ENCODE assay signal across 17 cellular contexts in genomic region chr5:34928267-34928666, GRCh38. TPM values are rescaled to one million over a fixed set of nuclear protein-coding genes. Genes with fewer than 3 reads are reported as not detected.
DNase-seq lines count a peak whose midpoint lies in the region; ATAC-seq, FAIRE-seq and TF ChIP-seq lines count a peak whose summit lies in the region.
"Had no signal": no experiment of that assay in that cellular context is flagged by ENCODE, and none has a peak within 500 bp of the region (broad histone marks: within the 10 kb centered on the region; RNA-seq: fewer than 3 reads in every experiment).

No MANE protein-coding gene starts in this region.

- H3F3A ChIP-seq in OCI-LY1 (ENCODE audit: insufficient read depth, low read length): no peaks in the 10 kb centered on the region

- H3K9me3 ChIP-seq in HepG2 (ENCODE audit: low read length): no peaks in the 10 kb centered on the region
- no peaks in the 10 kb centered on the region for H3K9me3 ChIP-seq in right lobe of liver
- H3K9me3 ChIP-seq in OCI-LY1 (ENCODE audit: low read length): no peaks in the 10 kb centered on the region
- H3K9me3 ChIP-seq: BE2C, mucosa of descending colon, transverse colon had no signal

- ATAC-seq in HepG2 (no peak), right lobe of liver (no peak), GM18858 (IDR thresholded peaks at IDR 0.05; ENCODE audit: unreplicated experiment) (no peak)

- no peak overlapping the region for H2AFZ ChIP-seq in HepG2 (ENCODE audit: low read length)
- H2AFZ ChIP-seq in OCI-LY1 (ENCODE audit: low read length): no peak overlapping the region

- H3K27me3 Mint-ChIP-seq in chondrocyte (ENCODE audit: low read depth): no peaks in the 10 kb centered on the region
- no peaks in the 10 kb centered on the region for H3K27me3 Mint-ChIP-seq in type B pancreatic cell

- H3K79me2 ChIP-seq in HepG2 (ENCODE audit: insufficient read depth, low read length): peaks cover 29% of the 10 kb centered on the region
- H3K79me2 ChIP-seq in OCI-LY1 (ENCODE audit: insufficient read depth, low read length): peaks cover 33% of the 10 kb centered on the region

- in situ Hi-C loops in HepG2 (cut with HindIII; ENCODE audit: extremely low pct_ligation_motif_present, low pct_unique_long_range_greater_than_20kb): no loop called here

- no peak overlapping the region for H3K27ac ChIP-seq in HepG2 (ENCODE audit: extremely low read length, insufficient read depth, low read length)
- no peak overlapping the region for H3K27ac ChIP-seq in right lobe of liver
- peak overlapping the region; percentile 23 for H3K27ac ChIP-seq in OCI-LY1 (ENCODE audit: low read depth, low read length, poor library complexity, severe bottlenecking)

- no TSS peak for BruUV-seq in HepG2 (replicated peaks; lab: Mats Ljungman, UMichigan)

- H3K4me2 ChIP-seq in HepG2 (ENCODE audit: low read depth, low read length): 0 out of 2 replicates have a peak overlapping the region, but pooled peaks have one; percentile 67
- H3K4me2 ChIP-seq in OCI-LY1 (ENCODE audit: low read length): peak overlapping the region; percentile 59; the same call in 1 of the 2 replicates

- no peaks in the 10 kb centered on the region for H3K9me2 ChIP-seq in OCI-LY1 (ENCODE audit: low read depth, low read length)

- H4K20me1 ChIP-seq in HepG2 (ENCODE audit: insufficient read depth, low read length) (no peaks in the 10 kb centered on the region), OCI-LY1 (ENCODE audit: insufficient read depth, low read length) (no peaks in the 10 kb centered on the region)

- H3K9ac ChIP-seq in HepG2 (ENCODE audit: insufficient read depth, low read depth, low read length): no peak overlapping the region
- H3K9ac ChIP-seq in OCI-LY1 (ENCODE audit: low read length): no peak overlapping the region

- CTCF ChIA-PET in HepG2 (lab: Yijun Ruan, JAX; ENCODE audit: low intra/inter-chr PET ratio, low total read pairs): no interaction called here

- H3K4me1 ChIP-seq in HepG2 (ENCODE audit: insufficient read depth, low read length) (peaks cover 19% of the 10 kb centered on the region), right lobe of liver (peaks cover 0 to 17% (median 8%) of the 10 kb centered on the region in 4 donors), OCI-LY1 (ENCODE audit: insufficient read depth, low read length, severe bottlenecking) (peaks cover 24% of the 10 kb centered on the region)
- H3K4me1 ChIP-seq: BE2C had no signal

- H3K27ac Mint-ChIP-seq in chondrocyte (ENCODE audit: unreplicated experiment) (peak overlapping the region; percentile 63), type B pancreatic cell (no peak overlapping the region)

- no peak for TF ChIP-seq RAD21 in HepG2 (CRISPR knock-in tag; IDR thresholded peaks at IDR 0.05)

- no peak overlapping the region for H3K4me3 Mint-ChIP-seq in chondrocyte (ENCODE audit: unreplicated experiment)
- H3K4me3 Mint-ChIP-seq in type B pancreatic cell: peak overlapping the region; percentile 93

- intact Hi-C loops in HepG2 (cut with micrococcal nuclease; ENCODE audit: unreplicated experiment) (loop anchor here (2.0 to 5.0 kb wide), 2 partner anchors 13 to 1224 kb away; partner anchors contain the start of genes BRIX1, LMBRD2, RAD1 and SKP2), right lobe of liver (cut with DNase I) (no loop called here)

- H3K36me3 ChIP-seq in HepG2 (replicated peaks in 1 of 2; ENCODE audit: control insufficient read depth in 1 of 2, insufficient read depth in 2 of 2, low read length in 2 of 2) (peaks cover 7 to 33% of the 10 kb centered on the region in 2 experiments), right lobe of liver (peaks cover 0 to 32% (median 12%) of the 10 kb centered on the region in 4 donors), OCI-LY1 (ENCODE audit: insufficient read depth, low read length) (peaks cover 46% of the 10 kb centered on the region)

- H3K4me1 Mint-ChIP-seq in chondrocyte (ENCODE audit: low read depth): peaks cover 36% of the 10 kb centered on the region
- H3K4me1 Mint-ChIP-seq in type B pancreatic cell (ENCODE audit: unreplicated experiment): peaks cover 17% of the 10 kb centered on the region

- no peaks in the 10 kb centered on the region for H3K9me3 Mint-ChIP-seq in chondrocyte (ENCODE audit: low read depth)
- no peaks in the 10 kb centered on the region for H3K9me3 Mint-ChIP-seq in type B pancreatic cell
- H3K9me3 Mint-ChIP-seq: activated naive CD4-positive, alpha-beta T cell treated with anti-CD3 and anti-CD28 coated beads, Interleukin-2, amount 50 U/mL, for 72 hours had no signal

- no peak for DNase-seq in HepG2 (ENCODE audit: low spot score)
- DNase-seq in right lobe of liver: no peak
- DNase-seq in chondrocyte (ENCODE audit: low spot score): no peak
- no peak for DNase-seq in type B pancreatic cell (ENCODE audit: extremely low spot score, unreplicated experiment)
- DNase-seq in GM19238 (ENCODE audit: insufficient read length, low spot score): no peak
- DNase-seq in H4 (ENCODE audit: low spot score): no peak
- DNase-seq: BE2C; kidney; mucosa of descending colon; NCI-H1436; SHP77 treated with DMSO at 0.1 percent for 48 hours; stimulated activated CD8-positive, alpha-beta memory T cell treated with anti-CD3 and anti-CD28 coated beads, Interleukin-4, amount 100 ng/mL, for 48 hours; transverse colon had no signal

- TF ChIP-seq CTCF in HepG2 (CRISPR knock-in tag; IDR thresholded peaks at IDR 0.05): no peak
- no peak for TF ChIP-seq CTCF in right lobe of liver (IDR thresholded peaks at IDR 0.05)
- TF ChIP-seq CTCF in OCI-LY1 (IDR thresholded peaks at IDR 0.05; ENCODE audit: low read length): no peak
- TF ChIP-seq CTCF in chondrocyte (IDR thresholded peaks at IDR 0.05): no peak
- no peak for TF ChIP-seq CTCF in type B pancreatic cell (conservative IDR thresholded peaks at IDR 0.05)

- TF ChIP-seq EP300 in HepG2 (IDR thresholded peaks at IDR 0.05; ENCODE audit: low read depth in 2 of 2, low read length in 2 of 2) (no peak), HepG2 (CRISPR knock-in tag; IDR thresholded peaks at IDR 0.05; ENCODE audit: borderline replicate concordance) (no peak)

- WGBS in HepG2 (ENCODE audit: low lambda C conversion rate): 96% methylated on average over 5 of the region's 5 CpGs
- 91% methylated on average over 5 of the region's 5 CpGs for WGBS in right lobe of liver (ENCODE audit: insufficient coverage, low coverage, low lambda C conversion rate, missing lambda C conversion rate)

- H3K36me3 Mint-ChIP-seq in chondrocyte (ENCODE audit: low read depth): peaks cover 11% of the 10 kb centered on the region
- peaks cover 17% of the 10 kb centered on the region for H3K36me3 Mint-ChIP-seq in type B pancreatic cell

- no peak for TF ChIP-seq POLR2A in HepG2 (IDR thresholded peaks at IDR 0.05; ENCODE audit: insufficient read depth in 1 of 2, low read depth in 2 of 2, low read length in 2 of 2)
- TF ChIP-seq POLR2A in right lobe of liver (IDR thresholded peaks at IDR 0.05): no peak

- H3K4me3 ChIP-seq in HepG2 (replicated peaks in 1 of 3; ENCODE audit: insufficient read depth in 1 of 3, low read depth in 2 of 3, low read length in 3 of 3) (no peak overlapping the region), right lobe of liver (no peak overlapping the region), OCI-LY1 (ENCODE audit: low read depth, low read length, poor library complexity, severe bottlenecking) (peak overlapping the region; percentile 53)
- H3K4me3 ChIP-seq: mucosa of descending colon had no signal

- POLR2A ChIA-PET in HepG2 (lab: Yijun Ruan, JAX): interaction anchor here (3.4 kb wide), 1 partner anchor 11 kb away, joined by 92 read pairs; the partner anchor contains the start of genes BRIX1 and RAD1

- H3K27me3 ChIP-seq in HepG2 (ENCODE audit: control insufficient read depth in 1 of 2, insufficient read depth in 2 of 2, low read length in 2 of 2): no peaks in the 10 kb centered on the region; a peak in 1 of 5 replicates
- H3K27me3 ChIP-seq in right lobe of liver: no peaks in the 10 kb centered on the region
- H3K27me3 ChIP-seq in OCI-LY1 (ENCODE audit: insufficient read depth, low read length): no peaks in the 10 kb centered on the region
- H3K27me3 ChIP-seq: BE2C, transverse colon had no signal

- FAIRE-seq in HepG2 (lab: Jason Lieb, UNC): no peak
- FAIRE-seq: kidney, TTC549 had no signal

RNA-seq across cellular contexts. Expression of gene DNAJC21, which starts 1.1 kb away (rescaled TPM):
- 41.6 and 46.4 TPM in 2 replicates for total RNA-seq in HepG2 (2016; rRNA removed; fragmentation: Illumina TruSeq; extraction: Trizol)
- 20.3 and 22.3 TPM in 2 replicates for total RNA-seq in HepG2 (2016; cell fraction: cytosol; rRNA removed; fragmentation: Illumina TruSeq; extraction: Trizol; ENCODE audit: low read depth)
- total RNA-seq in HepG2 (2016; cell fraction: insoluble cytoplasmic fraction; rRNA removed; fragmentation: Illumina TruSeq; extraction: Trizol): 44.0 and 45.9 TPM in 2 replicates
- 37.1 and 46.9 TPM in 2 replicates for total RNA-seq in HepG2 (2016; cell fraction: membrane; rRNA removed; fragmentation: Illumina TruSeq; extraction: Trizol)
- 32.8 and 33.1 TPM in 2 replicates for total RNA-seq in HepG2 (2016; cell fraction: nucleus; rRNA removed; fragmentation: Illumina TruSeq; extraction: Trizol)
- 8.0 and 10.9 TPM in 2 replicates for polyA plus RNA-seq in HepG2 (2011; rRNA removed)
- polyA plus RNA-seq in HepG2 (2011; cell fraction: cytosol; rRNA removed): 4.4 and 7.0 TPM in 2 replicates
- polyA plus RNA-seq in HepG2 (2011; cell fraction: nucleus; rRNA removed): 6.7 and 8.1 TPM in 2 replicates
- 28.3 and 30.1 TPM in 2 replicates for polyA plus RNA-seq in HepG2 (2012)
- polyA plus RNA-seq in HepG2 (2016; cell fraction: cytosol; fragmentation: Illumina TruSeq; extraction: Trizol; ENCODE audit: low read depth): 20.4 and 21.1 TPM in 2 replicates
- polyA plus RNA-seq in HepG2 (2016; cell fraction: insoluble cytoplasmic fraction; fragmentation: Illumina TruSeq; extraction: Trizol; ENCODE audit: low read depth): 48.5 and 53.9 TPM in 2 replicates
- 31.1 and 31.6 TPM in 2 replicates for polyA plus RNA-seq in HepG2 (2016; cell fraction: membrane; fragmentation: Illumina TruSeq; extraction: Trizol; ENCODE audit: low read depth)
- polyA plus RNA-seq in HepG2 (2016; cell fraction: nucleus; fragmentation: Illumina TruSeq; extraction: Trizol; ENCODE audit: insufficient read depth, low read depth): 36.8 and 38.2 TPM in 2 replicates
- polyA minus RNA-seq in HepG2 (2011; rRNA and poly(A)+ RNA removed; ENCODE audit: low replicate concordance): 8.8 and 29.7 TPM in 2 replicates
- polyA minus RNA-seq in HepG2 (2011; cell fraction: cytosol; rRNA and poly(A)+ RNA removed): 11.5 and 11.8 TPM in 2 replicates
- polyA minus RNA-seq in HepG2 (2011; cell fraction: nucleus; rRNA and poly(A)+ RNA removed): 39.3 and 44.4 TPM in 2 replicates
- 10 to 100 TPM; 13.3 to 23.9 (median 20.2) TPM for total RNA-seq in right lobe of liver
- 37.3 to 45.4 TPM (median 39.3 TPM) in 3 replicates for total RNA-seq in chondrocyte
- total RNA-seq in type B pancreatic cell (ENCODE audit: low replicate concordance): 46.6 and 53.2 TPM in 2 replicates
- total RNA-seq in H4 (2014; rRNA removed; shearing (Covaris generic)): 25.6 and 29.5 TPM in 2 replicates

RNA-seq across cellular contexts. Expression of gene BRIX1, which starts 12.8 kb away (rescaled TPM):
- total RNA-seq in HepG2 (2016; rRNA removed; fragmentation: Illumina TruSeq; extraction: Trizol) (78.4 and 114 TPM in 2 replicates), right lobe of liver (1 to 10 TPM; 4.9 to 9.4 (median 8.1) TPM), chondrocyte (14.7 to 24.1 TPM (median 15.7 TPM) in 3 replicates), type B pancreatic cell (ENCODE audit: low replicate concordance) (32.7 and 38.0 TPM in 2 replicates)
- total RNA-seq in HepG2 (2016; cell fraction: cytosol; rRNA removed; fragmentation: Illumina TruSeq; extraction: Trizol; ENCODE audit: low read depth): 37.2 and 44.7 TPM in 2 replicates
- 77.5 and 119 TPM in 2 replicates for total RNA-seq in HepG2 (2016; cell fraction: insoluble cytoplasmic fraction; rRNA removed; fragmentation: Illumina TruSeq; extraction: Trizol)
- 39.2 and 47.0 TPM in 2 replicates for total RNA-seq in HepG2 (2016; cell fraction: membrane; rRNA removed; fragmentation: Illumina TruSeq; extraction: Trizol)
- 40.6 and 42.7 TPM in 2 replicates for total RNA-seq in HepG2 (2016; cell fraction: nucleus; rRNA removed; fragmentation: Illumina TruSeq; extraction: Trizol)
- 16.4 and 23.6 TPM in 2 replicates for polyA plus RNA-seq in HepG2 (2011; rRNA removed)
- polyA plus RNA-seq in HepG2 (2011; cell fraction: cytosol; rRNA removed): 8.1 and 14.1 TPM in 2 replicates
- polyA plus RNA-seq in HepG2 (2011; cell fraction: nucleus; rRNA removed): 5.4 and 10.2 TPM in 2 replicates
- 18.8 and 26.8 TPM in 2 replicates for polyA plus RNA-seq in HepG2 (2012)
- polyA plus RNA-seq in HepG2 (2016; cell fraction: cytosol; fragmentation: Illumina TruSeq; extraction: Trizol; ENCODE audit: low read depth): 5.7 and 6.5 TPM in 2 replicates
- polyA plus RNA-seq in HepG2 (2016; cell fraction: insoluble cytoplasmic fraction; fragmentation: Illumina TruSeq; extraction: Trizol; ENCODE audit: low read depth): 114 and 121 TPM in 2 replicates
- polyA plus RNA-seq in HepG2 (2016; cell fraction: membrane; fragmentation: Illumina TruSeq; extraction: Trizol; ENCODE audit: low read depth): 7.8 and 9.8 TPM in 2 replicates
- polyA plus RNA-seq in HepG2 (2016; cell fraction: nucleus; fragmentation: Illumina TruSeq; extraction: Trizol; ENCODE audit: insufficient read depth, low read depth): 73.3 and 78.2 TPM in 2 replicates
- 2.7 and 18.5 TPM in 2 replicates for polyA minus RNA-seq in HepG2 (2011; rRNA and poly(A)+ RNA removed; ENCODE audit: low replicate concordance)
- 17.8 TPM in 2 replicates for polyA minus RNA-seq in HepG2 (2011; cell fraction: cytosol; rRNA and poly(A)+ RNA removed)
- polyA minus RNA-seq in HepG2 (2011; cell fraction: nucleus; rRNA and poly(A)+ RNA removed): 23.3 and 25.5 TPM in 2 replicates
- 90.8 and 101 TPM in 2 replicates for total RNA-seq in H4 (2014; rRNA removed; shearing (Covaris generic))

RNA-seq across cellular contexts. Expression of gene RAD1, which starts 13.0 kb away (rescaled TPM):
- total RNA-seq in HepG2 (2016; rRNA removed; fragmentation: Illumina TruSeq; extraction: Trizol) (39.1 and 51.0 TPM in 2 replicates), right lobe of liver (1 to 10 TPM; 4.7 to 9.0 (median 6.2) TPM), chondrocyte (20.3 to 24.7 TPM (median 20.5 TPM) in 3 replicates), type B pancreatic cell (ENCODE audit: low replicate concordance) (19.5 and 20.9 TPM in 2 replicates)
- 7.8 and 8.9 TPM in 2 replicates for total RNA-seq in HepG2 (2016; cell fraction: cytosol; rRNA removed; fragmentation: Illumina TruSeq; extraction: Trizol; ENCODE audit: low read depth)
- 38.6 and 49.9 TPM in 2 replicates for total RNA-seq in HepG2 (2016; cell fraction: insoluble cytoplasmic fraction; rRNA removed; fragmentation: Illumina TruSeq; extraction: Trizol)
- total RNA-seq in HepG2 (2016; cell fraction: membrane; rRNA removed; fragmentation: Illumina TruSeq; extraction: Trizol): 18.7 and 20.4 TPM in 2 replicates
- total RNA-seq in HepG2 (2016; cell fraction: nucleus; rRNA removed; fragmentation: Illumina TruSeq; extraction: Trizol): 31.8 and 32.5 TPM in 2 replicates
- 12.7 and 14.7 TPM in 2 replicates for polyA plus RNA-seq in HepG2 (2011; rRNA removed)
- 8.2 and 9.1 TPM in 2 replicates for polyA plus RNA-seq in HepG2 (2011; cell fraction: cytosol; rRNA removed)
- polyA plus RNA-seq in HepG2 (2011; cell fraction: nucleus; rRNA removed): 5.8 and 9.0 TPM in 2 replicates
- polyA plus RNA-seq in HepG2 (2012): 16.0 and 16.1 TPM in 2 replicates
- 4.6 and 7.2 TPM in 2 replicates for polyA plus RNA-seq in HepG2 (2016; cell fraction: cytosol; fragmentation: Illumina TruSeq; extraction: Trizol; ENCODE audit: low read depth)
- polyA plus RNA-seq in HepG2 (2016; cell fraction: insoluble cytoplasmic fraction; fragmentation: Illumina TruSeq; extraction: Trizol; ENCODE audit: low read depth): 45.0 and 45.2 TPM in 2 replicates
- 11.8 and 12.5 TPM in 2 replicates for polyA plus RNA-seq in HepG2 (2016; cell fraction: membrane; fragmentation: Illumina TruSeq; extraction: Trizol; ENCODE audit: low read depth)
- 25.0 and 26.1 TPM in 2 replicates for polyA plus RNA-seq in HepG2 (2016; cell fraction: nucleus; fragmentation: Illumina TruSeq; extraction: Trizol; ENCODE audit: insufficient read depth, low read depth)
- 26.5 and 78.8 TPM in 2 replicates for polyA minus RNA-seq in HepG2 (2011; rRNA and poly(A)+ RNA removed; ENCODE audit: low replicate concordance)
- 10.0 and 10.5 TPM in 2 replicates for polyA minus RNA-seq in HepG2 (2011; cell fraction: cytosol; rRNA and poly(A)+ RNA removed)
- polyA minus RNA-seq in HepG2 (2011; cell fraction: nucleus; rRNA and poly(A)+ RNA removed): 39.3 and 40.9 TPM in 2 replicates
- 48.3 and 78.0 TPM in 2 replicates for total RNA-seq in H4 (2014; rRNA removed; shearing (Covaris generic))
